8 cellular contexts compared by ENCODE assay signal in genomic region chr5:123511290-123511647, GRCh38. TPM values are rescaled to one million over a fixed set of nuclear protein-coding genes. Genes with fewer than 3 reads are reported as not detected.
A peak's percentile ranks its signal among the peaks of the same experiment; 100 is the strongest.
DNase-seq lines count a peak whose midpoint lies in the region; ATAC-seq and TF ChIP-seq lines count a peak whose summit lies in the region.

No MANE protein-coding gene starts in this region.

- peak overlapping the region; percentile 74 for H3K4me3 ChIP-seq in Loucy (ENCODE audit: low read length, poor library complexity, severe bottlenecking)

- H2AFZ ChIP-seq in Loucy (ENCODE audit: low read length): peak overlapping the region; percentile 79; the same call in 1 of the 2 replicates

- H3K27me3 Mint-ChIP-seq in natural killer cell treated with Interleukin-12 subunit alpha and Interleukin-12 subunit beta and Interleukin-15 and Interleukin-18, amount 100 ng/mL, for 72 hours: peaks cover 7 to 10% of the 10 kb centered on the region in 2 donors

- H3K9me2 ChIP-seq in Loucy (replicated peaks; ENCODE audit: low read depth, low read length): no peaks in the 10 kb centered on the region

- DNase-seq in AG20443 (ENCODE audit: low spot score) (peak; percentile 21), dedifferentiated amniotic fluid mesenchymal stem cell (ENCODE audit: extremely low spot score) (peak; percentile 59), NCI-H2107 treated with DMSO at 0.1 percent for 48 hours (lab: John Stamatoyannopoulos, UW; ENCODE audit: unreplicated experiment) (no peak), NCI-H2171 treated with DMSO at 0.1 percent for 48 hours (lab: John Stamatoyannopoulos, UW) (no peak), DMS53 treated with DMSO at 0.1 percent for 48 hours (lab: John Stamatoyannopoulos, UW; ENCODE audit: unreplicated experiment) (no peak), left lobe of liver (ENCODE audit: low spot score) (no peak)
- DNase-seq in natural killer cell treated with Interleukin-12 subunit alpha and Interleukin-12 subunit beta and Interleukin-15 and Interleukin-18, amount 100 ng/mL, for 72 hours (ENCODE audit: low spot score): no peak

- no peaks in the 10 kb centered on the region for H3K36me3 Mint-ChIP-seq in natural killer cell treated with Interleukin-12 subunit alpha and Interleukin-12 subunit beta and Interleukin-15 and Interleukin-18, amount 100 ng/mL, for 72 hours

- H3K4me2 ChIP-seq in Loucy (ENCODE audit: low read depth, low read length, poor library complexity, severe bottlenecking): peak overlapping the region; percentile 81

- peaks cover 30 to 40% of the 10 kb centered on the region in 2 donors for H3K4me1 Mint-ChIP-seq in natural killer cell treated with Interleukin-12 subunit alpha and Interleukin-12 subunit beta and Interleukin-15 and Interleukin-18, amount 100 ng/mL, for 72 hours (ENCODE audit: low read depth in 2 of 2)

- no peaks in the 10 kb centered on the region for H3K36me3 ChIP-seq in Loucy (ENCODE audit: insufficient read depth, low read length)

- H4K20me1 ChIP-seq in Loucy (ENCODE audit: insufficient read depth, low read length, poor library complexity, severe bottlenecking): peaks cover 12% of the 10 kb centered on the region

- peak overlapping the region; percentile 64 for H3K9ac ChIP-seq in Loucy (ENCODE audit: low read depth, low read length, poor library complexity, severe bottlenecking)

- TF ChIP-seq CTCF in Loucy (conservative IDR thresholded peaks at IDR 0.05; ENCODE audit: low read length): no peak

- H3K4me3 Mint-ChIP-seq in natural killer cell treated with Interleukin-12 subunit alpha and Interleukin-12 subunit beta and Interleukin-15 and Interleukin-18, amount 100 ng/mL, for 72 hours: peak overlapping the region; percentile 89

- H3K27ac Mint-ChIP-seq in natural killer cell treated with Interleukin-12 subunit alpha and Interleukin-12 subunit beta and Interleukin-15 and Interleukin-18, amount 100 ng/mL, for 72 hours: peak overlapping the region; percentile 89 to 99

- ATAC-seq in natural killer cell treated with Interleukin-12 subunit alpha and Interleukin-12 subunit beta and Interleukin-15 and Interleukin-18, amount 100 ng/mL, for 72 hours: no peak
- no peak for ATAC-seq in left lobe of liver

- no peaks in the 10 kb centered on the region for H3K9me3 Mint-ChIP-seq in natural killer cell treated with Interleukin-12 subunit alpha and Interleukin-12 subunit beta and Interleukin-15 and Interleukin-18, amount 100 ng/mL, for 72 hours

- no peaks in the 10 kb centered on the region for H3F3A ChIP-seq in Loucy (ENCODE audit: low read depth)

- no peaks in the 10 kb centered on the region for H3K27me3 ChIP-seq in Loucy (ENCODE audit: insufficient read depth, low read length, poor library complexity, severe bottlenecking)

- H3K4me1 ChIP-seq in Loucy (ENCODE audit: insufficient read depth, low read length, poor library complexity, severe bottlenecking): peaks cover 13% of the 10 kb centered on the region

- no peaks in the 10 kb centered on the region for H3K9me3 ChIP-seq in Loucy (ENCODE audit: insufficient read depth, low read depth, low read length)

- peaks cover 31% of the 10 kb centered on the region for H3K79me2 ChIP-seq in Loucy (ENCODE audit: insufficient read depth, low read length)

RNA-seq across cellular contexts. Expression of gene CSNK1G3, which starts 0.7 kb away (rescaled TPM):
- total RNA-seq in natural killer cell treated with Interleukin-12 subunit alpha and Interleukin-12 subunit beta and Interleukin-15 and Interleukin-18, amount 100 ng/mL, for 72 hours: 10 to 100 TPM; 34.3 to 35.4 TPM
- 17.2 TPM for total RNA-seq in left lobe of liver

Comparison
In these comparisons a context has a peak if more than half of its experiments do, and no peak if none do; other contexts are left out.
1. DNase-seq: peak in AG20443 (single experiment) and dedifferentiated amniotic fluid mesenchymal stem cell (single experiment); none in natural killer cell treated with Interleukin-12 subunit alpha and Interleukin-12 subunit beta and Interleukin-15 and Interleukin-18, amount 100 ng/mL, for 72 hours (single experiment), NCI-H2107 treated with DMSO at 0.1 percent for 48 hours (single experiment), NCI-H2171 treated with DMSO at 0.1 percent for 48 hours (single experiment), DMS53 treated with DMSO at 0.1 percent for 48 hours (single experiment) and left lobe of liver (single experiment).